ENCODE assay signal across 8 cellular contexts in the genomic region with DNA sequence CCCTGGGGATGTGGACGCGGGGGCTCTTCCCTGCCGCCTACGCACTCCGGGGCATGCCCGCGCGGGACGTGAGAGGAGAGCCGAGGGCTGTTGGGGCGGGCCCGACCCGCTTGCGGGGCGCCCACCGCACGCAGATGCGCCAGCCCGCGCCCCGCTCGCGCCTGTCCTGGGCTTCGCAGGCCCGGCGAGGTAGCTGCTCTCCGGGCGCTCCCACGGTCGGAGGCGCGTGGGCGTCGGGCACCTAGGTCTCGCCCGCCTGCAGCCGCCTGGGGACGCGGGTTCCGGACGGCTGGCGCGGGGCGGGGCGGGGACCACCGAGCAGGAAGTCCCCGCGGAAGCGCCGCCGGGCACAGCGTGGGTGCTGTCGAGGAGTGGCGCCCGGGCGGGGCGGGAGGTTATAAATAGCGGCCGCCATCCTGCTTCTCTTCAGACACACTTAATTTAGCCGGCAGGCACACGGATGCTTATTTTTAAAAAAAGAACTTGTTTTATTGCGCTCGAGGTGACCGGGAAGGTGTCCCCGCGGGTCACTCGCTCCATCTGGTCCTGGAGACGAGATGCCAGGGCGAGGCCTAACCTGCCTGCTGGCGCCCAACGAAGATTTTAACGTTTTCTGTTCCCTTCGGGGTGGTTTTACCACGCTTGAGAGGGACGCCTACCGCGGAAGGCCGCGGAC. TPM values are rescaled to one million over a fixed set of nuclear protein-coding genes. Genes with fewer than 3 reads are reported as not detected.
A peak's percentile ranks its signal among the peaks of the same experiment; 100 is the strongest.
DNase-seq lines count a peak whose midpoint lies in the region; ATAC-seq, FAIRE-seq and TF ChIP-seq lines count a peak whose summit lies in the region.

No MANE protein-coding gene starts in this region.

- no peak for TF ChIP-seq POLR2A in GM12891 (IDR thresholded peaks at IDR 0.05; ENCODE audit: low read depth, low read length)

- intact Hi-C loops in Panc1 (cut with micrococcal nuclease; ENCODE audit: unreplicated experiment): loop anchor here (5.0 kb wide), 2 partner anchors 34 to 234 kb away; no protein-coding TSS in a partner anchor

- H3K4me3 ChIP-seq in Panc1 (ENCODE audit: low read depth in 2 of 2, low read length in 2 of 2): peak overlapping the region; percentile 61 to 76
- peak overlapping the region; percentile 39 for H3K4me3 ChIP-seq in astrocyte of the cerebellum (ENCODE audit: low read depth, low read length)

- H3K27ac Mint-ChIP-seq in HFFc6: no peak overlapping the region
- H3K27ac Mint-ChIP-seq in memory B cell: peak overlapping the region; percentile 63

- BruUV-seq in Panc1 (replicated peaks; lab: Mats Ljungman, UMichigan): no TSS peak

- H3K9me3 ChIP-seq in Panc1 (ENCODE audit: control insufficient read depth, insufficient read depth, low read depth, low read length): no peaks in the 10 kb centered on the region

- H3K27me3 ChIP-seq in Panc1 (ENCODE audit: control insufficient read depth, insufficient read depth, low read length): no peaks in the 10 kb centered on the region

- H3K27ac ChIP-seq in Panc1 (ENCODE audit: low read length): 0 out of 2 replicates have a peak overlapping the region, but pooled peaks have one; percentile 23

- H3K9me3 Mint-ChIP-seq in HFFc6 (no peaks in the 10 kb centered on the region), memory B cell (peaks cover 1% of the 10 kb centered on the region)

- FAIRE-seq in GM12891 (lab: Jason Lieb, UNC): peak; percentile 16

- H3K27me3 Mint-ChIP-seq in HFFc6 (ENCODE audit: insufficient read depth) (peaks cover 35% of the 10 kb centered on the region), memory B cell (peaks cover 5% of the 10 kb centered on the region)

- no peaks in the 10 kb centered on the region for H3K36me3 ChIP-seq in Panc1 (ENCODE audit: control insufficient read depth, insufficient read depth, low read length)

- POLR2A ChIA-PET in Panc1 (lab: Charles Lee): interaction anchor here (0.7 kb wide), 1 partner anchor 120 kb away, joined by 3 read pairs; no protein-coding TSS in a partner anchor

- TF ChIP-seq CTCF in HFFc6 (IDR thresholded peaks at IDR 0.05) (no peak), Panc1 (IDR thresholded peaks at IDR 0.05) (no peak), astrocyte of the cerebellum (IDR thresholded peaks at IDR 0.05; ENCODE audit: low read depth, low read length, missing control alignments) (no peak)

- peaks cover 10% of the 10 kb centered on the region for H3K4me1 Mint-ChIP-seq in HFFc6 (ENCODE audit: low read depth)
- peaks cover 13% of the 10 kb centered on the region for H3K4me1 Mint-ChIP-seq in memory B cell

- CTCF ChIA-PET in Panc1 (lab: Charles Lee): no interaction called here

- H3K4me3 Mint-ChIP-seq in HFFc6 (peak overlapping the region; percentile 63), memory B cell (peak overlapping the region; percentile 89)

- DNase-seq in GM12891 (ENCODE audit: insufficient read length, low spot score) (no peak), HFFc6 (no peak), Panc1 (ENCODE audit: low read depth, low spot score) (no peak), astrocyte of the cerebellum (ENCODE audit: low read depth) (no peak), memory B cell (ENCODE audit: low spot score in 2 of 2) (peak; percentile 67), SHP77 (lab: John Stamatoyannopoulos, UW) (no peak), NCI-H510A treated with DMSO at 0.1 percent for 48 hours (lab: John Stamatoyannopoulos, UW) (no peak)
- peak in 5 of 6 experiments; percentile 7 to 38 (median 30) for DNase-seq in stimulated activated naive CD4-positive, alpha-beta T cell (lab: John Stamatoyannopoulos, UW)

- H3K36me3 Mint-ChIP-seq in HFFc6 (ENCODE audit: low read depth): no peaks in the 10 kb centered on the region
- H3K36me3 Mint-ChIP-seq in memory B cell: no peaks in the 10 kb centered on the region

- ATAC-seq in Panc1 (peak; percentile 53), memory B cell (ENCODE audit: low read depth) (peak; percentile 76)

- in situ Hi-C loops in Panc1 (cut with HindIII; ENCODE audit: low pct_unique_long_range_greater_than_20kb, low sequenced_read_pairs): no loop called here
- in situ Hi-C loops in astrocyte of the cerebellum (cut with HindIII; ENCODE audit: low sequenced_read_pairs): no loop called here

- H3K4me1 ChIP-seq in Panc1 (ENCODE audit: control insufficient read depth, insufficient read depth, low read length): peaks cover 7% of the 10 kb centered on the region; the same call in 1 of the 2 replicates

TF ChIP-seq in GM12891, 5 proteins besides CTCF, POLR2A, EP300 and RAD21:
- no peak for TF ChIP-seq PAX5 (IDR thresholded peaks at IDR 0.05; ENCODE audit: insufficient read depth, low read length, severe bottlenecking)
- TF ChIP-seq POU2F2 (IDR thresholded peaks at IDR 0.05; ENCODE audit: low read depth, low read length): no peak
- no peak for TF ChIP-seq POLR2AphosphoS5 (IDR thresholded peaks at IDR 0.05; ENCODE audit: low read depth, low read length)
- TF ChIP-seq TAF1 (IDR thresholded peaks at IDR 0.05; ENCODE audit: low read depth, low read length): no peak
- TF ChIP-seq SPI1 (IDR thresholded peaks at IDR 0.05; ENCODE audit: low read depth, low read length): no peak

RNA-seq across cellular contexts. Expression of a gene that starts 0.6 kb away (rescaled TPM):
- polyA plus RNA-seq in GM12891 (2012; ENCODE audit: low read depth, missing spikeins): not detected
- total RNA-seq in HFFc6 (2021; fragmentation: NEBNext Ultra II Directional; extraction: Animal tissue kit (Norgen Biotek cat#: 25700)): under 1 TPM; 0.09 to 0.14 (median 0.11) TPM
- total RNA-seq in Panc1 (2021; ENCODE audit: unreplicated experiment): 11.6 TPM
- polyA plus RNA-seq in Panc1 (2012; ENCODE audit: insufficient read length): 13.0 TPM

RNA-seq across cellular contexts. Expression of a gene that starts 31.3 kb away (rescaled TPM):
- 3.1 TPM for polyA plus RNA-seq in GM12891 (2012; ENCODE audit: low read depth, missing spikeins)
- total RNA-seq in HFFc6 (2021; fragmentation: NEBNext Ultra II Directional; extraction: Animal tissue kit (Norgen Biotek cat#: 25700)): not detected
- 54.2 TPM for total RNA-seq in Panc1 (2021; ENCODE audit: unreplicated experiment)
- polyA plus RNA-seq in Panc1 (2012; ENCODE audit: insufficient read length): 183 TPM

Comparison
In these comparisons a context has a peak if more than half of its experiments do, and no peak if none do; other contexts are left out.
1. DNase-seq: peak in memory B cell (2 of 2) and stimulated activated naive CD4-positive, alpha-beta T cell (5 of 6); none in GM12891 (single experiment), HFFc6 (single experiment), Panc1 (single experiment), astrocyte of the cerebellum (single experiment), SHP77 (0 of 2) and NCI-H510A treated with DMSO at 0.1 percent for 48 hours (single experiment).
2. RNA of a gene that starts 0.6 kb away (total RNA-seq): 11.6 TPM in Panc1 (single experiment); 0.09 to 0.14 TPM in HFFc6; every median in the first group is over 10 times any median in the second.
3. RNA of a gene that starts 31.3 kb away (total RNA-seq): 54.2 TPM in Panc1 (single experiment); not detected in HFFc6; every median in the first group is over 10 times any median in the second.